In genomic region chr11:92107331-92107730, GRCh38 we compare ENCODE assay signal across 31 cellular contexts.
"Had no signal": no experiment of that assay in that cellular context is flagged by ENCODE, and none has a peak within 500 bp of the region (broad histone marks: within the 10 kb centered on the region; RNA-seq: fewer than 3 reads in every experiment).

No MANE protein-coding gene starts in this region.

- H2AFZ ChIP-seq: hepatocyte had no signal

- H3K79me2 ChIP-seq: hepatocyte had no signal

- H3K27ac ChIP-seq: brain microvascular endothelial cell, coronary artery, dorsolateral prefrontal cortex, epithelial cell of prostate, esophagus squamous epithelium, gastroesophageal sphincter, heart right ventricle, hepatocyte, VCaP had no signal

- H3K36me3 Mint-ChIP-seq: activated naive CD4-positive, alpha-beta T cell treated with anti-CD3 and anti-CD28 coated beads, Interleukin-2, amount 10 ng/mL, durations not matched to agents 7 days and 5 days; activated naive CD4-positive, alpha-beta T cell treated with anti-CD3 and anti-CD28 coated beads, Interleukin-2, amount 50 U/mL, for 72 hours; activated naive CD8-positive, alpha-beta T cell treated with anti-CD3 and anti-CD28 coated beads, Interleukin-2, amount 10 ng/mL, durations not matched to agents 7 days and 5 days; WTC11 had no signal

- ATAC-seq: activated naive CD4-positive, alpha-beta T cell treated with anti-CD3 and anti-CD28 coated beads, Interleukin-2, amount 50 U/mL, for 72 hours; activated T-cell treated with anti-CD3 and anti-CD28 coated beads, Interleukin-2, amount 50 U/mL, for 72 hours; gastroesophageal sphincter; heart right ventricle; WTC11 had no signal

- H3K27me3 ChIP-seq: brain microvascular endothelial cell, esophagus squamous epithelium, gastroesophageal sphincter, hepatocyte had no signal

- H3K36me3 ChIP-seq: brain microvascular endothelial cell, esophagus squamous epithelium, gastroesophageal sphincter, heart right ventricle had no signal

- H3K4me3 ChIP-seq: coronary artery, dorsolateral prefrontal cortex, esophagus squamous epithelium, gastroesophageal sphincter, heart right ventricle, hepatocyte had no signal

- H3K27ac Mint-ChIP-seq: activated CD4-positive, alpha-beta memory T cell treated with anti-CD3 and anti-CD28 coated beads, Interleukin-2, amount 10 ng/mL, durations not matched to agents 7 days and 5 days; activated CD4-positive, alpha-beta T cell treated with anti-CD3 and anti-CD28 coated beads, Interleukin-2, amount 10 ng/mL, durations not matched to agents 7 days and 5 days; activated naive CD4-positive, alpha-beta T cell treated with anti-CD3 and anti-CD28 coated beads, Interleukin-2, amount 10 ng/mL, durations not matched to agents 7 days and 5 days; activated naive CD4-positive, alpha-beta T cell treated with anti-CD3 and anti-CD28 coated beads, Interleukin-2, amount 50 U/mL, for 72 hours; activated naive CD8-positive, alpha-beta T cell treated with anti-CD3 and anti-CD28 coated beads, Interleukin-2, amount 10 ng/mL, durations not matched to agents 7 days and 5 days; activated T-cell treated with anti-CD3 and anti-CD28 coated beads, Interleukin-2, amount 50 U/mL, for 24 hours; activated T-cell treated with anti-CD3 and anti-CD28 coated beads, Interleukin-2, amount 50 U/mL, for 72 hours; dendritic cell treated with granulocyte-macrophage colony-stimulating factor and Interleukin-4, amounts not matched to agents 40 ng/mL and 50 ng/mL, for 4 days; WTC11 had no signal

- H3K4me1 Mint-ChIP-seq: activated CD4-positive, alpha-beta memory T cell treated with anti-CD3 and anti-CD28 coated beads, Interleukin-2, amount 10 ng/mL, durations not matched to agents 7 days and 5 days; activated CD4-positive, alpha-beta T cell treated with anti-CD3 and anti-CD28 coated beads, Interleukin-2, amount 10 ng/mL, durations not matched to agents 7 days and 5 days; activated naive CD4-positive, alpha-beta T cell treated with anti-CD3 and anti-CD28 coated beads, Interleukin-2, amount 10 ng/mL, durations not matched to agents 7 days and 5 days; activated naive CD8-positive, alpha-beta T cell treated with anti-CD3 and anti-CD28 coated beads, Interleukin-2, amount 10 ng/mL, durations not matched to agents 7 days and 5 days; central memory CD8-positive, alpha-beta T cell had no signal

- H3K4me2 ChIP-seq: hepatocyte had no signal

- H3K27me3 Mint-ChIP-seq: activated CD4-positive, alpha-beta memory T cell treated with anti-CD3 and anti-CD28 coated beads, Interleukin-2, amount 10 ng/mL, durations not matched to agents 7 days and 5 days; activated CD4-positive, alpha-beta T cell treated with anti-CD3 and anti-CD28 coated beads, Interleukin-2, amount 10 ng/mL, durations not matched to agents 7 days and 5 days; activated naive CD4-positive, alpha-beta T cell treated with anti-CD3 and anti-CD28 coated beads, Interleukin-2, amount 10 ng/mL, durations not matched to agents 7 days and 5 days; activated naive CD8-positive, alpha-beta T cell treated with anti-CD3 and anti-CD28 coated beads, Interleukin-2, amount 10 ng/mL, durations not matched to agents 7 days and 5 days; activated T-cell treated with anti-CD3 and anti-CD28 coated beads, Interleukin-2, amount 50 U/mL, for 24 hours; central memory CD8-positive, alpha-beta T cell; dendritic cell treated with granulocyte-macrophage colony-stimulating factor and Interleukin-4, amounts not matched to agents 40 ng/mL and 50 ng/mL, for 4 days had no signal

- DNase-seq: activated CD4-positive, alpha-beta memory T cell treated with anti-CD3 and anti-CD28 coated beads, Interleukin-2, amount 10 ng/mL, durations not matched to agents 7 days and 5 days; activated CD4-positive, alpha-beta T cell treated with anti-CD3 and anti-CD28 coated beads for 1 hour; activated CD4-positive, alpha-beta T cell treated with anti-CD3 and anti-CD28 coated beads for 4 hours; activated CD4-positive, alpha-beta T cell treated with anti-CD3 and anti-CD28 coated beads, Interleukin-2, amount 10 ng/mL, durations not matched to agents 7 days and 5 days; activated CD4-positive, alpha-beta T cell treated with anti-CD3 and anti-CD28 coated beads, Interleukin-2, amount 50 U/mL, for 4 hours; activated CD8-positive, alpha-beta memory T cell treated with anti-CD3 and anti-CD28 coated beads, Interleukin-2, amount 50 U/mL, for 48 hours; activated gamma-delta T cell; activated naive CD4-positive, alpha-beta T cell; activated naive CD4-positive, alpha-beta T cell treated with anti-CD3 and anti-CD28 coated beads, Interleukin-2, amount 10 ng/mL, durations not matched to agents 7 days and 5 days; activated naive CD8-positive, alpha-beta T cell treated with anti-CD3 and anti-CD28 coated beads, Interleukin-2, amount 10 ng/mL, durations not matched to agents 7 days and 5 days; activated T-cell treated with anti-CD3 and anti-CD28 coated beads for 4 hours; activated T-cell treated with anti-CD3 and anti-CD28 coated beads, Interleukin-2, amount 50 U/mL, for 24 hours; activated T-cell treated with anti-CD3 and anti-CD28 coated beads, Interleukin-2, amount 50 U/mL, for 72 hours; amniotic stem cell; anterior cingulate cortex; brain microvascular endothelial cell; dorsolateral prefrontal cortex; effector memory CD4-positive, alpha-beta T cell; esophagus squamous epithelium; foreskin melanocyte; heart right ventricle; T-helper 2 cell had no signal

- H3K9me3 Mint-ChIP-seq: activated naive CD8-positive, alpha-beta T cell treated with anti-CD3 and anti-CD28 coated beads, Interleukin-2, amount 10 ng/mL, durations not matched to agents 7 days and 5 days; WTC11 had no signal

- H3K9me3 ChIP-seq: esophagus squamous epithelium, gastroesophageal sphincter had no signal

- H3K4me3 Mint-ChIP-seq: activated CD4-positive, alpha-beta memory T cell treated with anti-CD3 and anti-CD28 coated beads, Interleukin-2, amount 10 ng/mL, durations not matched to agents 7 days and 5 days; activated CD4-positive, alpha-beta T cell treated with anti-CD3 and anti-CD28 coated beads, Interleukin-2, amount 10 ng/mL, durations not matched to agents 7 days and 5 days; activated naive CD4-positive, alpha-beta T cell treated with anti-CD3 and anti-CD28 coated beads, Interleukin-2, amount 10 ng/mL, durations not matched to agents 7 days and 5 days; activated naive CD8-positive, alpha-beta T cell treated with anti-CD3 and anti-CD28 coated beads, Interleukin-2, amount 10 ng/mL, durations not matched to agents 7 days and 5 days; activated T-cell treated with anti-CD3 and anti-CD28 coated beads, Interleukin-2, amount 50 U/mL, for 24 hours; activated T-cell treated with anti-CD3 and anti-CD28 coated beads, Interleukin-2, amount 50 U/mL, for 72 hours; central memory CD8-positive, alpha-beta T cell; dendritic cell treated with granulocyte-macrophage colony-stimulating factor and Interleukin-4, amounts not matched to agents 40 ng/mL and 50 ng/mL, for 4 days; WTC11 had no signal

- H3K4me1 ChIP-seq: esophagus squamous epithelium, gastroesophageal sphincter, heart right ventricle had no signal
